ENCODE assay signal across 13 cellular contexts in genomic region chr5:74632947-74633356, GRCh38. TPM values are rescaled to one million over a fixed set of nuclear protein-coding genes. Genes with fewer than 3 reads are reported as not detected.
DNase-seq lines count a peak whose midpoint lies in the region; ATAC-seq and TF ChIP-seq lines count a peak whose summit lies in the region.
"Had no signal": no experiment of that assay in that cellular context is flagged by ENCODE, and none has a peak within 500 bp of the region (broad histone marks: within the 10 kb centered on the region; RNA-seq: fewer than 3 reads in every experiment).

No MANE protein-coding gene starts in this region.

- peaks cover 72% of the 10 kb centered on the region for H3K79me2 ChIP-seq in Loucy (ENCODE audit: insufficient read depth, low read length)

- H3K9me3 ChIP-seq in BLaER1 (no peaks in the 10 kb centered on the region), Loucy (ENCODE audit: insufficient read depth, low read depth, low read length) (no peaks in the 10 kb centered on the region)
- H3K9me3 ChIP-seq: BE2C, tibial nerve had no signal

- DNase-seq in dorsolateral prefrontal cortex (no peak), natural killer cell (no peak), NCI-H774 (lab: John Stamatoyannopoulos, UW) (no peak)
- DNase-seq: activated T-cell treated with anti-CD3 and anti-CD28 coated beads, Interleukin-2, amount 50 U/mL, for 48 hours; BE2C; nucleus accumbens had no signal

- H3K27ac ChIP-seq in BLaER1 (peak overlapping the region; percentile 78), dorsolateral prefrontal cortex (peak overlapping the region in 14 of 59 donors; percentile 2 to 77 (median 27))
- H3K27ac ChIP-seq: tibial nerve had no signal

- no peaks in the 10 kb centered on the region for H3K36me3 Mint-ChIP-seq in natural killer cell

- H3K4me3 ChIP-seq in BLaER1 (no peak overlapping the region), Loucy (ENCODE audit: low read length, poor library complexity, severe bottlenecking) (peak overlapping the region; percentile 20), dorsolateral prefrontal cortex (peak overlapping the region in 46 of 59 donors; percentile 2 to 93 (median 76))
- H3K4me3 ChIP-seq: tibial nerve had no signal

- no peak for ATAC-seq in natural killer cell
- no peak for ATAC-seq in GM21381 (IDR thresholded peaks at IDR 0.05; ENCODE audit: unreplicated experiment)
- ATAC-seq in HG03045 (IDR thresholded peaks at IDR 0.05; ENCODE audit: unreplicated experiment): no peak
- no peak for ATAC-seq in GM18873 (IDR thresholded peaks at IDR 0.05; ENCODE audit: low FRiP score, unreplicated experiment)

- H3K4me2 ChIP-seq in BLaER1: peak overlapping the region; percentile 83
- H3K4me2 ChIP-seq in Loucy (ENCODE audit: low read depth, low read length, poor library complexity, severe bottlenecking): peak overlapping the region; percentile 58

- H3K4me3 Mint-ChIP-seq in natural killer cell: peak overlapping the region; percentile 25

- no peak overlapping the region for H2AFZ ChIP-seq in Loucy (ENCODE audit: low read length)

- peaks cover 62 to 66% of the 10 kb centered on the region in 2 donors for H3K4me1 Mint-ChIP-seq in natural killer cell

- H3K27ac Mint-ChIP-seq in natural killer cell: peak overlapping the region; percentile 95 to 97

- H3K9me3 Mint-ChIP-seq in natural killer cell: no peaks in the 10 kb centered on the region
- H3K9me3 Mint-ChIP-seq: T-helper 2 cell treated with Interferon-gamma antibody and Interleukin-4, amounts not matched to agents 5 μg/mL and 100 μg/mL, for 36 hours had no signal

- H3K4me1 ChIP-seq in BLaER1: peaks cover 47% of the 10 kb centered on the region
- peaks cover 30% of the 10 kb centered on the region for H3K4me1 ChIP-seq in Loucy (ENCODE audit: insufficient read depth, low read length, poor library complexity, severe bottlenecking)

- TF ChIP-seq CTCF in Loucy (conservative IDR thresholded peaks at IDR 0.05; ENCODE audit: low read length) (no peak), dorsolateral prefrontal cortex (IDR thresholded peaks at IDR 0.05 in 54 of 56, conservative IDR thresholded peaks at IDR 0.05 in 2 of 56; ENCODE audit: low read depth in 1 of 56, partially characterized antibody in 56 of 56) (no peak), natural killer cell (IDR thresholded peaks at IDR 0.05) (no peak)

- no peaks in the 10 kb centered on the region for H3F3A ChIP-seq in Loucy (ENCODE audit: low read depth)

- no peaks in the 10 kb centered on the region for H3K9me2 ChIP-seq in Loucy (replicated peaks; ENCODE audit: low read depth, low read length)

- H3K9ac ChIP-seq in BLaER1 (no peak overlapping the region), Loucy (ENCODE audit: low read depth, low read length, poor library complexity, severe bottlenecking) (no peak overlapping the region)

- H3K27me3 ChIP-seq in BLaER1: no peaks in the 10 kb centered on the region
- no peaks in the 10 kb centered on the region for H3K27me3 ChIP-seq in Loucy (ENCODE audit: insufficient read depth, low read length, poor library complexity, severe bottlenecking)
- no peaks in the 10 kb centered on the region for H3K27me3 ChIP-seq in dorsolateral prefrontal cortex
- H3K27me3 ChIP-seq: BE2C, tibial nerve had no signal

- H3K36me3 ChIP-seq in BLaER1 (peaks cover 49% of the 10 kb centered on the region), Loucy (ENCODE audit: insufficient read depth, low read length) (peaks cover 47% of the 10 kb centered on the region; the same call in 1 of the 2 replicates)

- intact Hi-C loops in dorsolateral prefrontal cortex (cut with DNase I): loop anchor here (10.0 kb wide), 2 partner anchors 228 to 418 kb away; no protein-coding TSS in a partner anchor
- intact Hi-C loops in natural killer cell (cut with micrococcal nuclease): loop anchor here (10.0 kb wide), 1 partner anchor 1772 kb away; the partner anchor contains the start of gene IQGAP2

- 0 out of 2 replicates have a peak, but pooled peaks cover 1% of the 10 kb centered on the region for H4K20me1 ChIP-seq in BLaER1
- H4K20me1 ChIP-seq in Loucy (ENCODE audit: insufficient read depth, low read length, poor library complexity, severe bottlenecking): peaks cover 5% of the 10 kb centered on the region

- no peaks in the 10 kb centered on the region for H3K27me3 Mint-ChIP-seq in natural killer cell (ENCODE audit: low read depth in 2 of 2)

RNA-seq across cellular contexts. Expression of gene ENC1, which starts 7.6 kb away (rescaled TPM):
- total RNA-seq in dorsolateral prefrontal cortex: 1,000 to 10,000 TPM in 1 of 120 experiments, 100 to 1,000 TPM in 119; 140 to 1,050 (median 576) TPM
- 100 to 1,000 TPM in 1 of 3 donors, 10 to 100 TPM in 2; 89.6 to 133 (median 99.3) TPM for total RNA-seq in natural killer cell

RNA-seq across cellular contexts. Expression of gene HEXB, which starts 52.1 kb away (rescaled TPM):
- 10 to 100 TPM; 30.9 to 75.5 (median 53.2) TPM for total RNA-seq in dorsolateral prefrontal cortex
- total RNA-seq in natural killer cell: 10 to 100 TPM; 55.3 to 61.4 (median 55.5) TPM
